ENCODE assay signal across 15 cellular contexts in genomic region chrX:71989768-71990167, GRCh38.
A peak's percentile ranks its signal among the peaks of the same experiment; 100 is the strongest.
DNase-seq lines count a peak whose midpoint lies in the region; ATAC-seq and TF ChIP-seq lines count a peak whose summit lies in the region.
"Had no signal": no experiment of that assay in that cellular context is flagged by ENCODE, and none has a peak within 500 bp of the region (broad histone marks: within the 10 kb centered on the region; RNA-seq: fewer than 3 reads in every experiment).

No MANE protein-coding gene starts in this region.

- no peaks in the 10 kb centered on the region for H3K27me3 ChIP-seq in A673 (replicated peaks; ENCODE audit: insufficient read depth, low read depth, low read length, poor library complexity)
- H3K27me3 ChIP-seq in mesenchymal stem cell (ENCODE audit: control insufficient read depth in 1 of 2, insufficient read depth in 1 of 2, low read length in 2 of 2) = peaks cover 0 to 42% of the 10 kb centered on the region in 2 experiments
- H3K27me3 ChIP-seq in lower lobe of right lung (ENCODE audit: low read depth) = no peaks in the 10 kb centered on the region

- H2BK5ac ChIP-seq in mesenchymal stem cell (ENCODE audit: low read depth, low read length, poor library complexity, severe bottlenecking) = no peak overlapping the region

- 72% methylated on average over 8 of the region's 8 CpGs for WGBS in mesenchymal stem cell

- H2BK15ac ChIP-seq in mesenchymal stem cell (ENCODE audit: low read depth, poor library complexity, severe bottlenecking) = no peak overlapping the region

- no peak overlapping the region for H3K18ac ChIP-seq in mesenchymal stem cell (ENCODE audit: low read depth in 1 of 2, low read length in 2 of 2)

- no peak overlapping the region for H2BK120ac ChIP-seq in mesenchymal stem cell (ENCODE audit: low read depth, low read length)

- intact Hi-C loops in A673 (cut with micrococcal nuclease; ENCODE audit: unreplicated experiment) = no loop called here
- intact Hi-C loops in lower lobe of right lung (cut with DNase I) = no loop called here

- peaks cover 6% of the 10 kb centered on the region for H3K79me1 ChIP-seq in mesenchymal stem cell (replicated peaks; ENCODE audit: low read length, poor library complexity, severe bottlenecking)

- H3K27ac ChIP-seq in A673 (ENCODE audit: low read depth, low read length, poor library complexity, severe bottlenecking) (no peak overlapping the region), mesenchymal stem cell (ENCODE audit: low read length, poor library complexity, severe bottlenecking) (no peak overlapping the region), lower lobe of right lung (no peak overlapping the region)
- H3K27ac ChIP-seq: KMS-11 had no signal

- BruUV-seq in A673 (replicated peaks; lab: Mats Ljungman, UMichigan) = no TSS peak

- no peak for TF ChIP-seq CTCF in A673 (conservative IDR thresholded peaks at IDR 0.05; ENCODE audit: low read depth, low read length)
- no peak for TF ChIP-seq CTCF in lower lobe of right lung (IDR thresholded peaks at IDR 0.05)

- CTCF ChIA-PET in A673 (lab: Charles Lee) = no interaction called here

- no peak overlapping the region for H2AFZ ChIP-seq in mesenchymal stem cell (ENCODE audit: low read depth, low read length)

- H4K91ac ChIP-seq in mesenchymal stem cell (ENCODE audit: low read length) = no peak overlapping the region

- no peak overlapping the region for H3K14ac ChIP-seq in mesenchymal stem cell (ENCODE audit: low read length in 2 of 2)

- H3K4me1 ChIP-seq in A673 (ENCODE audit: insufficient read depth, low read length, poor library complexity, severe bottlenecking) (no peaks in the 10 kb centered on the region), mesenchymal stem cell (ENCODE audit: control insufficient read depth, insufficient read depth, low read depth, low read length) (peaks cover 9% of the 10 kb centered on the region), lower lobe of right lung (no peaks in the 10 kb centered on the region)

- no peak overlapping the region for H3K9ac ChIP-seq in mesenchymal stem cell (ENCODE audit: low read length)
- H3K9ac ChIP-seq: KMS-11 had no signal

- no peak overlapping the region for H3K4me2 ChIP-seq in mesenchymal stem cell (ENCODE audit: low read length, poor library complexity, severe bottlenecking)
- H3K4me2 ChIP-seq: KMS-11 had no signal

- POLR2A ChIA-PET in A673 (lab: Charles Lee; ENCODE audit: low non-redundant PET) = no interaction called here

- no peak overlapping the region for H3K4me3 ChIP-seq in A673 (ENCODE audit: low read depth, low read length, poor library complexity, severe bottlenecking)
- no peak overlapping the region for H3K4me3 ChIP-seq in mesenchymal stem cell (ENCODE audit: insufficient read depth in 1 of 2, low read depth in 1 of 2, low read length in 2 of 2)
- H3K4me3 ChIP-seq in lower lobe of right lung = no peak overlapping the region

- H3K36me3 ChIP-seq in A673 (ENCODE audit: insufficient read depth, low read length, poor library complexity, severe bottlenecking) = no peaks in the 10 kb centered on the region
- H3K36me3 ChIP-seq in mesenchymal stem cell (ENCODE audit: control insufficient read depth in 1 of 2, insufficient read depth in 2 of 2, low read depth in 1 of 2, low read length in 2 of 2) = no peaks in the 10 kb centered on the region
- no peaks in the 10 kb centered on the region for H3K36me3 ChIP-seq in lower lobe of right lung

- H3K9me3 ChIP-seq in A673 (ENCODE audit: low read depth, low read length, poor library complexity, severe bottlenecking) (no peaks in the 10 kb centered on the region), mesenchymal stem cell (ENCODE audit: control insufficient read depth, low read length) (no peaks in the 10 kb centered on the region), lower lobe of right lung (no peaks in the 10 kb centered on the region)

- no peak overlapping the region for H4K8ac ChIP-seq in mesenchymal stem cell (ENCODE audit: low read length)

- H3K4ac ChIP-seq in mesenchymal stem cell (ENCODE audit: low read depth in 1 of 2, low read length in 2 of 2) = no peak overlapping the region

- H3K23ac ChIP-seq in mesenchymal stem cell (ENCODE audit: low read length in 2 of 2) = no peak overlapping the region

- ATAC-seq in lower lobe of right lung (no peak), GM18858 (IDR thresholded peaks at IDR 0.05; ENCODE audit: unreplicated experiment) (no peak)
- ATAC-seq: activated CD8-positive, alpha-beta T cell treated with anti-CD3 and anti-CD28 coated beads for 36 hours; effector memory CD8-positive, alpha-beta T cell had no signal

- no peak overlapping the region for H2BK12ac ChIP-seq in mesenchymal stem cell (ENCODE audit: low read length in 2 of 2)

- peak; percentile 22 for DNase-seq in A673 (ENCODE audit: low spot score)
- peak; percentile 31 for DNase-seq in HK-2 (ENCODE audit: unreplicated experiment)
- peak; percentile 3 for DNase-seq in dermis blood vessel endothelial cell
- DNase-seq in mesenchymal stem cell = peak; percentile 46
- DNase-seq in lower lobe of right lung = no peak
- no peak for DNase-seq in NCI-H2029 (lab: John Stamatoyannopoulos, UW)
- DNase-seq in NCI-H524 treated with DMSO at 0.1 percent for 48 hours (lab: John Stamatoyannopoulos, UW) = no peak
- DNase-seq: activated CD8-positive, alpha-beta T cell treated with anti-CD3 and anti-CD28 coated beads for 36 hours; effector memory CD8-positive, alpha-beta T cell; NCI-H1694; NCI-H82; SHP77 treated with DMSO at 0.1 percent for 48 hours; stimulated activated CD4-positive, alpha-beta T cell treated with anti-CD3 and anti-CD28 coated beads, Interleukin-12 subunit alpha, Interleukin-12 subunit beta, amount 100 ng/mL, for 4 hours had no signal

- no peak overlapping the region for H2AK5ac ChIP-seq in mesenchymal stem cell (ENCODE audit: low read length, severe bottlenecking)

Comparison
In these comparisons a context has a peak if more than half of its experiments do, and no peak if none do; other contexts are left out.
1. DNase-seq: peak in A673 (single experiment), HK-2 (single experiment), dermis blood vessel endothelial cell (single experiment) and mesenchymal stem cell (single experiment); none in lower lobe of right lung (single experiment), NCI-H2029 (single experiment) and NCI-H524 treated with DMSO at 0.1 percent for 48 hours (single experiment).